ENCODE assay signal across 10 cellular contexts in the genomic region with DNA sequence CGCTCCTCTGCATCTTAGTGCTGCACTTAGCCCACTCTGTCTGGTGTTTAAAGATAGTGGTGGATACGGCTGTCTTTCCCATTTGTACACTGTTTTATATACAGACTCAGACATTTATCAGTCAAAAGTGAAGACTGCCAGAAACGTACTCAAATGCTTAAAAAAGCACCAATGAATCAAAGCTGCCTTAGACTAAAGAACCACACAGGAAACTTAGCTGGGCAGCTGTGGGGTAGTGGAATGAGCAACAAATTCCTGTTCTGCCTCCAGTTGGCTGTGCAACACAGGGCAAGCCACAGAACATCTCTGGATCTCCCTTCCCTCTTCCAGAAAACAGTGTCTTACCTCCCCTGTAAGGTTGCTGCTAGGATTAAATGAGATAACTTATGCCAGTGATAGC.
DNase-seq lines count a peak whose midpoint lies in the region; ATAC-seq lines count a peak whose summit lies in the region.
"Had no signal": no experiment of that assay in that cellular context is flagged by ENCODE, and none has a peak within 500 bp of the region (broad histone marks: within the 10 kb centered on the region; RNA-seq: fewer than 3 reads in every experiment).

No MANE protein-coding gene starts in this region.

- no peaks in the 10 kb centered on the region for H3K27me3 ChIP-seq in CD4-positive, CD25-positive, alpha-beta regulatory T cell (ENCODE audit: control insufficient read depth, insufficient read depth, low read length)
- H3K27me3 ChIP-seq: right atrium auricular region had no signal

- peaks cover 23 to 76% (median 51%) of the 10 kb centered on the region in 4 donors for H3K4me1 Mint-ChIP-seq in CD4-positive, CD25-positive, alpha-beta regulatory T cell
- H3K4me1 Mint-ChIP-seq in activated CD4-positive, alpha-beta memory T cell treated with anti-CD3 and anti-CD28 coated beads, Interleukin-2, amount 10 ng/mL, durations not matched to agents 7 days and 5 days = peaks cover 39% of the 10 kb centered on the region

- H3K27ac Mint-ChIP-seq in CD4-positive, CD25-positive, alpha-beta regulatory T cell = peak overlapping the region; percentile 67 to 94 (median 79)
- no peak overlapping the region for H3K27ac Mint-ChIP-seq in activated CD4-positive, alpha-beta memory T cell treated with anti-CD3 and anti-CD28 coated beads, Interleukin-2, amount 10 ng/mL, durations not matched to agents 7 days and 5 days
- H3K27ac Mint-ChIP-seq: endodermal cell had no signal

- peak; percentile 28 to 52 for ATAC-seq in CD4-positive, CD25-positive, alpha-beta regulatory T cell (ENCODE audit: low read depth in 2 of 2)
- peak; percentile 61 for ATAC-seq in GM19463 (IDR thresholded peaks at IDR 0.05; ENCODE audit: unreplicated experiment)
- ATAC-seq in GM21825 (IDR thresholded peaks at IDR 0.05; ENCODE audit: unreplicated experiment) = no peak

- peak in 1 of 3 donors; percentile 50 for DNase-seq in CD4-positive, CD25-positive, alpha-beta regulatory T cell
- DNase-seq in activated CD4-positive, alpha-beta memory T cell treated with anti-CD3 and anti-CD28 coated beads, Interleukin-2, amount 10 ng/mL, durations not matched to agents 7 days and 5 days = peak; percentile 55
- DNase-seq in myocyte (ENCODE audit: low read depth) (peak; percentile 51), EL (no peak), DMS53 (lab: John Stamatoyannopoulos, UW) (no peak), SW 1271 (lab: John Stamatoyannopoulos, UW) (no peak)
- DNase-seq: endodermal cell had no signal

- peaks cover 22% of the 10 kb centered on the region for H3K36me3 Mint-ChIP-seq in CD4-positive, CD25-positive, alpha-beta regulatory T cell
- H3K36me3 Mint-ChIP-seq in activated CD4-positive, alpha-beta memory T cell treated with anti-CD3 and anti-CD28 coated beads, Interleukin-2, amount 10 ng/mL, durations not matched to agents 7 days and 5 days (ENCODE audit: low read depth) = no peaks in the 10 kb centered on the region

- peak overlapping the region; percentile 54 for H3K27ac ChIP-seq in CD4-positive, CD25-positive, alpha-beta regulatory T cell (ENCODE audit: insufficient read depth, low read length, poor library complexity, severe bottlenecking)
- H3K27ac ChIP-seq: right atrium auricular region had no signal

- H3K4me3 ChIP-seq in CD4-positive, CD25-positive, alpha-beta regulatory T cell (ENCODE audit: low read depth, low read length) = peak overlapping the region; percentile 65
- H3K4me3 ChIP-seq: right atrium auricular region had no signal

- H3K4me3 Mint-ChIP-seq in CD4-positive, CD25-positive, alpha-beta regulatory T cell = peak overlapping the region; percentile 14 to 78 (median 70)
- no peak overlapping the region for H3K4me3 Mint-ChIP-seq in activated CD4-positive, alpha-beta memory T cell treated with anti-CD3 and anti-CD28 coated beads, Interleukin-2, amount 10 ng/mL, durations not matched to agents 7 days and 5 days
- H3K4me3 Mint-ChIP-seq: endodermal cell had no signal

- POLR2A ChIA-PET in activated CD4-positive, alpha-beta memory T cell treated with anti-CD3 and anti-CD28 coated beads, Interleukin-2, amount 10 ng/mL, durations not matched to agents 7 days and 5 days (lab: Charles Lee) = interaction anchor here (1.1 to 2.0 kb wide), 5 partner anchors 8 to 223 kb away, joined by 4 to 16 read pairs (median 4); no protein-coding TSS in a partner anchor

- peaks cover 36% of the 10 kb centered on the region for H3K4me1 ChIP-seq in CD4-positive, CD25-positive, alpha-beta regulatory T cell (ENCODE audit: control insufficient read depth, insufficient read depth, low read length, poor library complexity, severe bottlenecking)

- no peaks in the 10 kb centered on the region for H3K9me3 ChIP-seq in CD4-positive, CD25-positive, alpha-beta regulatory T cell (ENCODE audit: control insufficient read depth in 2 of 2, low read length in 2 of 2)
- H3K9me3 ChIP-seq: right atrium auricular region had no signal

- H3K36me3 ChIP-seq in CD4-positive, CD25-positive, alpha-beta regulatory T cell (ENCODE audit: control insufficient read depth, insufficient read depth, low read length) = peaks cover 1% of the 10 kb centered on the region
- H3K36me3 ChIP-seq: right atrium auricular region had no signal

- CTCF ChIA-PET in activated CD4-positive, alpha-beta memory T cell treated with anti-CD3 and anti-CD28 coated beads, Interleukin-2, amount 10 ng/mL, durations not matched to agents 7 days and 5 days (lab: Charles Lee) = interaction anchor here (0.9 to 1.7 kb wide), 3 partner anchors 33 to 40 kb away, joined by 3 to 5 read pairs (median 3); no protein-coding TSS in a partner anchor

- no peaks in the 10 kb centered on the region for H3K27me3 Mint-ChIP-seq in CD4-positive, CD25-positive, alpha-beta regulatory T cell
- peaks cover 2% of the 10 kb centered on the region for H3K27me3 Mint-ChIP-seq in activated CD4-positive, alpha-beta memory T cell treated with anti-CD3 and anti-CD28 coated beads, Interleukin-2, amount 10 ng/mL, durations not matched to agents 7 days and 5 days

- no peaks in the 10 kb centered on the region for H3K9me3 Mint-ChIP-seq in CD4-positive, CD25-positive, alpha-beta regulatory T cell
- no peaks in the 10 kb centered on the region for H3K9me3 Mint-ChIP-seq in activated CD4-positive, alpha-beta memory T cell treated with anti-CD3 and anti-CD28 coated beads, Interleukin-2, amount 10 ng/mL, durations not matched to agents 7 days and 5 days
- H3K9me3 Mint-ChIP-seq: endodermal cell had no signal

Comparison
In these comparisons a context has a peak if more than half of its experiments do, and no peak if none do; other contexts are left out.
1. DNase-seq: peak in activated CD4-positive, alpha-beta memory T cell treated with anti-CD3 and anti-CD28 coated beads, Interleukin-2, amount 10 ng/mL, durations not matched to agents 7 days and 5 days (single experiment) and myocyte (single experiment); none in EL (single experiment), DMS53 (single experiment) and SW 1271 (0 of 2).